In genomic region chr6:31660224-31660997, GRCh38 we compare ENCODE assay signal across 1 cellular context.
A peak's percentile ranks its signal among the peaks of the same experiment; 100 is the strongest.
TF ChIP-seq lines count a peak whose summit lies in the region.

Gene C6orf47, minus strand, starts transcription at chr6:31660778. Its CDS starts 831 bp downstream, at chr6:31659947.

TF ChIP-seq in HepG2, 621 proteins besides CTCF, POLR2A, EP300 and RAD21 (continued from another document and continues in another):
- TF ChIP-seq ZNF512B (CRISPR knock-in tag; IDR thresholded peaks at IDR 0.05; ENCODE audit: borderline replicate concordance) (no peak), ZFX (CRISPR knock-in tag; IDR thresholded peaks at IDR 0.05; ENCODE audit: low read depth) (peak; percentile 95), ZNF574 (CRISPR knock-in tag; IDR thresholded peaks at IDR 0.05) (peak; percentile 88), STAT6 (CRISPR knock-in tag; IDR thresholded peaks at IDR 0.05; ENCODE audit: borderline replicate concordance) (peak; percentile 80; the same call in 1 of the 2 replicates), ZNF431 (CRISPR knock-in tag; IDR thresholded peaks at IDR 0.05; ENCODE audit: borderline replicate concordance, low read depth) (no peak; the same call in 1 of the 2 replicates), MTF1 (CRISPR knock-in tag; IDR thresholded peaks at IDR 0.05) (peak; percentile 90; the same call in 1 of the 2 replicates), RFX1 (IDR thresholded peaks at IDR 0.05) (no peak), MYC (CRISPR knock-in tag; IDR thresholded peaks at IDR 0.05; ENCODE audit: borderline replicate concordance) (peak; percentile 65; the same call in 1 of the 2 replicates), HNRNPUL1 (IDR thresholded peaks at IDR 0.05; ENCODE audit: low read depth, low read length) (0 out of 2 replicates have a peak, but pooled peaks have one; percentile 56), TRIM24 (CRISPR knock-in tag; IDR thresholded peaks at IDR 0.05) (no peak), IRF9 (CRISPR knock-in tag; IDR thresholded peaks at IDR 0.05; ENCODE audit: borderline replicate concordance) (peak; percentile 91), HDAC6 (IDR thresholded peaks at IDR 0.05; ENCODE audit: low read depth, low read length) (no peak), POLR2AphosphoS2 (IDR thresholded peaks at IDR 0.05; ENCODE audit: low read depth, low read length) (no peak), ATF2 (CRISPR knock-in tag; IDR thresholded peaks at IDR 0.05) (peak; percentile 54; the same call in 1 of the 2 replicates), ZNF629 (CRISPR knock-in tag; conservative IDR thresholded peaks at IDR 0.05) (peak; percentile 45), TAF1 (CRISPR knock-in tag; IDR thresholded peaks at IDR 0.05) (peak; percentile 86), BCL3 (CRISPR knock-in tag; IDR thresholded peaks at IDR 0.05) (peak; percentile 87), SIN3A (IDR thresholded peaks at IDR 0.05; ENCODE audit: borderline replicate concordance, low read depth, low read length) (peak; percentile 73; the same call in 1 of the 2 replicates), ZNF121 (CRISPR knock-in tag; IDR thresholded peaks at IDR 0.05) (peak; percentile 62; the same call in 1 of the 2 replicates), ZNF362 (CRISPR knock-in tag; IDR thresholded peaks at IDR 0.05; ENCODE audit: borderline replicate concordance) (no peak), THAP11 (CRISPR knock-in tag; IDR thresholded peaks at IDR 0.05) (peak; percentile 83), GMEB1 (CRISPR knock-in tag; IDR thresholded peaks at IDR 0.05; ENCODE audit: borderline replicate concordance) (peak; percentile 69; the same call in 1 of the 2 replicates), BATF2 (CRISPR knock-in tag; IDR thresholded peaks at IDR 0.05) (0 out of 2 replicates have a peak, but pooled peaks have one; percentile 53), PITX1 (CRISPR knock-in tag; IDR thresholded peaks at IDR 0.05) (no peak), TFAP4 (IDR thresholded peaks at IDR 0.05; ENCODE audit: borderline replicate concordance, low read depth) (peak; percentile 79; the same call in 1 of the 2 replicates), TFE3 (CRISPR knock-in tag; IDR thresholded peaks at IDR 0.05) (peak; percentile 27; the same call in 1 of the 2 replicates), ARID2 (CRISPR knock-in tag; IDR thresholded peaks at IDR 0.05; ENCODE audit: borderline replicate concordance) (peak; percentile 80), ZNF792 (CRISPR knock-in tag; IDR thresholded peaks at IDR 0.05) (peak; percentile 75), ZFP1 (CRISPR knock-in tag; IDR thresholded peaks at IDR 0.05) (no peak), FOXA3 (CRISPR knock-in tag; IDR thresholded peaks at IDR 0.05) (peak; percentile 63), ZNF597 (CRISPR knock-in tag; IDR thresholded peaks at IDR 0.05) (peak; percentile 81; the same call in 1 of the 2 replicates), SATB2 (CRISPR knock-in tag; IDR thresholded peaks at IDR 0.05) (peak; percentile 87), TEAD2 (CRISPR knock-in tag; IDR thresholded peaks at IDR 0.05) (peak; percentile 76; the same call in 1 of the 2 replicates), ZMYM3 (CRISPR knock-in tag; IDR thresholded peaks at IDR 0.05) (no peak), SNAPC2 (CRISPR knock-in tag; IDR thresholded peaks at IDR 0.05) (peak; percentile 60; the same call in 1 of the 2 replicates), RORA (CRISPR knock-in tag; IDR thresholded peaks at IDR 0.05) (no peak), IRF1 (CRISPR knock-in tag; IDR thresholded peaks at IDR 0.05; ENCODE audit: low read depth) (peak; percentile 87; the same call in 1 of the 2 replicates)
